14 cellular contexts compared by ENCODE assay signal in genomic region chr22:35777335-35777975, GRCh38. TPM values are rescaled to one million over a fixed set of nuclear protein-coding genes. Genes with fewer than 3 reads are reported as not detected.
DNase-seq lines count a peak whose midpoint lies in the region; ATAC-seq, FAIRE-seq and TF ChIP-seq lines count a peak whose summit lies in the region.
"Had no signal": no experiment of that assay in that cellular context is flagged by ENCODE, and none has a peak within 500 bp of the region (broad histone marks: within the 10 kb centered on the region; RNA-seq: fewer than 3 reads in every experiment).

No MANE protein-coding gene starts in this region.

- no peak for TF ChIP-seq CTCF in fibroblast of the aortic adventitia (IDR thresholded peaks at IDR 0.05; ENCODE audit: insufficient read depth, low read length)

- H3K4me1 ChIP-seq in skeletal muscle satellite cell (ENCODE audit: control insufficient read depth, insufficient read depth, low read length): peaks cover 21% of the 10 kb centered on the region
- H3K4me1 ChIP-seq: lower lobe of right lung had no signal

- ATAC-seq in SK-N-SH treated with all-trans-retinoic acid at 6 μM for 48 hours (peak; percentile 89), GM18907 (IDR thresholded peaks at IDR 0.05; ENCODE audit: unreplicated experiment) (no peak)
- ATAC-seq: lower lobe of right lung had no signal

- no peaks in the 10 kb centered on the region for H3K9me3 ChIP-seq in skeletal muscle satellite cell (replicated peaks; ENCODE audit: low read length)
- H3K9me3 ChIP-seq in MG63: no peaks in the 10 kb centered on the region
- H3K9me3 ChIP-seq: lower lobe of right lung had no signal

- FAIRE-seq in H54 (lab: Jason Lieb, UNC): peak; percentile 86

- DNase-seq in H54 (ENCODE audit: insufficient read length, low spot score) (no peak), fibroblast of the aortic adventitia (ENCODE audit: low read depth) (peak; percentile 74), NCI-H2227 (lab: John Stamatoyannopoulos, UW; ENCODE audit: unreplicated experiment) (no peak), MG63 (no peak)
- no peak for DNase-seq in activated CD4-positive, CD25-positive, alpha-beta regulatory T cell treated with anti-CD3 and anti-CD28 coated beads, Interleukin-2, amount 50 U/mL, for 72 hours
- DNase-seq: DMS153, lower lobe of right lung, posterior cingulate gyrus, WERI-Rb-1 had no signal

- H3K9ac ChIP-seq in skeletal muscle satellite cell (ENCODE audit: low read depth, low read length): peak overlapping the region; percentile 10

- H3K4me2 ChIP-seq in skeletal muscle satellite cell (ENCODE audit: low read length): peak overlapping the region; percentile 70

- no peaks in the 10 kb centered on the region for H3K27me3 ChIP-seq in skeletal muscle satellite cell (ENCODE audit: control insufficient read depth, insufficient read depth, low read length)
- no peaks in the 10 kb centered on the region for H3K27me3 ChIP-seq in MG63

- H3K36me3 ChIP-seq in skeletal muscle satellite cell (ENCODE audit: insufficient read depth, low read length) (peaks cover 8% of the 10 kb centered on the region), MG63 (peaks cover 52% of the 10 kb centered on the region)

- TF ChIP-seq POLR2A in H54 (IDR thresholded peaks at IDR 0.05; ENCODE audit: low read depth, low read length): no peak

- H3K4me3 ChIP-seq in fibroblast of the aortic adventitia (ENCODE audit: low read depth, low read length) (no peak overlapping the region), skeletal muscle satellite cell (ENCODE audit: low read length) (peak overlapping the region; percentile 1), MG63 (no peak overlapping the region)
- H3K4me3 ChIP-seq: lower lobe of right lung had no signal

TF ChIP-seq in SK-N-SH treated with all-trans-retinoic acid at 6 μM for 48 hours, 23 proteins besides CTCF, POLR2A, EP300 and RAD21:
- TF ChIP-seq ESRRG (CRISPR knock-in tag; IDR thresholded peaks at IDR 0.05) (no peak), PATZ1 (CRISPR knock-in tag; IDR thresholded peaks at IDR 0.05; ENCODE audit: borderline replicate concordance) (no peak), POU6F1 (CRISPR knock-in tag; IDR thresholded peaks at IDR 0.05; ENCODE audit: borderline replicate concordance, low read depth) (no peak), ZNF70 (CRISPR knock-in tag; IDR thresholded peaks at IDR 0.05) (no peak), ZC3H10 (CRISPR knock-in tag; IDR thresholded peaks at IDR 0.05) (no peak), ISL1 (CRISPR knock-in tag; IDR thresholded peaks at IDR 0.05) (no peak), GLIS3 (CRISPR knock-in tag; IDR thresholded peaks at IDR 0.05) (no peak), ZFP3 (CRISPR knock-in tag; IDR thresholded peaks at IDR 0.05) (no peak), TSHZ2 (CRISPR knock-in tag; IDR thresholded peaks at IDR 0.05) (no peak), ZFP30 (CRISPR knock-in tag; IDR thresholded peaks at IDR 0.05) (no peak), TOX (CRISPR knock-in tag; IDR thresholded peaks at IDR 0.05; ENCODE audit: borderline replicate concordance) (no peak), ARNTL (CRISPR knock-in tag; IDR thresholded peaks at IDR 0.05; ENCODE audit: borderline replicate concordance, low read depth) (no peak), TCF4 (CRISPR knock-in tag; IDR thresholded peaks at IDR 0.05; ENCODE audit: borderline replicate concordance) (no peak), CREB5 (CRISPR knock-in tag; IDR thresholded peaks at IDR 0.05; ENCODE audit: low read depth) (no peak), CSRNP3 (CRISPR knock-in tag; IDR thresholded peaks at IDR 0.05) (no peak)

RNA-seq across cellular contexts. Expression of gene APOL5, which starts 59.8 kb away (rescaled TPM):
- not detected in 2 replicates for total RNA-seq in fibroblast of the aortic adventitia (ENCODE audit: low replicate concordance)
- 0.22 TPM in 1 of 2 replicates, not detected in the other for total RNA-seq in skeletal muscle satellite cell (2012; rRNA removed)
- total RNA-seq in MG63 (2014; rRNA removed; shearing (Covaris generic); ENCODE audit: low replicate concordance): not detected in 2 replicates
- total RNA-seq: lower lobe of right lung, NCI-H460, subcutaneous adipose tissue had no signal
